ENCODE assay signal across 8 cellular contexts in genomic region chr19:16496613-16496983, GRCh38. TPM values are rescaled to one million over a fixed set of nuclear protein-coding genes. Genes with fewer than 3 reads are reported as not detected.
A peak's percentile ranks its signal among the peaks of the same experiment; 100 is the strongest.
DNase-seq lines count a peak whose midpoint lies in the region; ATAC-seq and TF ChIP-seq lines count a peak whose summit lies in the region.

No MANE protein-coding gene starts in this region.

- peak overlapping the region; percentile 64 for H3K27ac ChIP-seq in CD8-positive, alpha-beta memory T cell (ENCODE audit: low read depth, low read length)
- H3K27ac ChIP-seq in coronary artery (peak overlapping the region in 1 of 2 donors; percentile 88), aorta (ENCODE audit: low read depth in 1 of 2, low read length in 2 of 2) (peak overlapping the region in 1 of 2 donors; percentile 15)

- peak overlapping the region; percentile 48 for H3K9ac ChIP-seq in mucosa of stomach (ENCODE audit: low read length)

- H3K4me3 ChIP-seq in CD8-positive, alpha-beta memory T cell (ENCODE audit: low read length): peak overlapping the region; percentile 79
- H3K4me3 ChIP-seq in coronary artery: peak overlapping the region; percentile 94
- H3K4me3 ChIP-seq in mucosa of stomach (ENCODE audit: low read length): peak overlapping the region; percentile 53
- peak overlapping the region; percentile 49 to 74 for H3K4me3 ChIP-seq in aorta (ENCODE audit: low read length in 2 of 2)

- peaks cover 13 to 22% (median 20%) of the 10 kb centered on the region in 3 donors for H3K4me1 Mint-ChIP-seq in CD8-positive, alpha-beta memory T cell

- peaks cover 10% of the 10 kb centered on the region for H3K4me1 ChIP-seq in CD8-positive, alpha-beta memory T cell (ENCODE audit: insufficient read depth, low read length)
- H3K4me1 ChIP-seq in mucosa of stomach (ENCODE audit: control insufficient read depth, insufficient read depth, low read length): peaks cover 13% of the 10 kb centered on the region
- no peaks in the 10 kb centered on the region for H3K4me1 ChIP-seq in aorta (ENCODE audit: control insufficient read depth in 1 of 2, insufficient read depth in 2 of 2, low read length in 2 of 2)

- H3K4me3 Mint-ChIP-seq in CD8-positive, alpha-beta memory T cell: peak overlapping the region; percentile 76 to 94 (median 91)

- CTCF ChIA-PET in CD8-positive, alpha-beta memory T cell (lab: Charles Lee): interaction anchor here (0.6 to 1.0 kb wide), 3 partner anchors 54 to 251 kb away, joined by 3 read pairs; no protein-coding TSS in a partner anchor

- no peaks in the 10 kb centered on the region for H3K9me3 Mint-ChIP-seq in CD8-positive, alpha-beta memory T cell

- intact Hi-C loops in aorta (cut with DNase I): no loop called here

- peak; percentile 5 for ATAC-seq in aorta (ENCODE audit: low FRiP score)
- ATAC-seq in GM21737 (IDR thresholded peaks at IDR 0.05; ENCODE audit: unreplicated experiment): no peak

- H3K27me3 ChIP-seq in CD8-positive, alpha-beta memory T cell (ENCODE audit: insufficient read depth, low read length, poor library complexity, severe bottlenecking): no peaks in the 10 kb centered on the region
- H3K27me3 ChIP-seq in mucosa of stomach (ENCODE audit: control insufficient read depth, insufficient read depth, low read length) (no peaks in the 10 kb centered on the region), aorta (ENCODE audit: control insufficient read depth in 1 of 2, insufficient read depth in 2 of 2, low read length in 1 of 2) (no peaks in the 10 kb centered on the region)

- H3K27me3 Mint-ChIP-seq in CD8-positive, alpha-beta memory T cell: no peaks in the 10 kb centered on the region

- peak overlapping the region; percentile 28 to 96 (median 93) for H3K27ac Mint-ChIP-seq in CD8-positive, alpha-beta memory T cell

- 12 to 15% methylated on average over 16 of the region's 16 CpGs for WGBS in aorta, 2 donors

- POLR2A ChIA-PET in CD8-positive, alpha-beta memory T cell (lab: Charles Lee): interaction anchor here (0.6 to 1.2 kb wide), 2 partner anchors 88 to 1108 kb away, joined by 3 to 4 read pairs; no protein-coding TSS in a partner anchor

- peaks cover 4 to 6% (median 4%) of the 10 kb centered on the region in 3 donors for H3K36me3 Mint-ChIP-seq in CD8-positive, alpha-beta memory T cell

- no peaks in the 10 kb centered on the region for H3K36me3 ChIP-seq in CD8-positive, alpha-beta memory T cell (ENCODE audit: insufficient read depth, low read length)
- no peaks in the 10 kb centered on the region for H3K36me3 ChIP-seq in mucosa of stomach (ENCODE audit: control insufficient read depth, insufficient read depth, low read length)
- H3K36me3 ChIP-seq in aorta (ENCODE audit: control insufficient read depth in 1 of 2, insufficient read depth in 2 of 2, low read length in 1 of 2): no peaks in the 10 kb centered on the region

- H3K9me3 ChIP-seq in CD8-positive, alpha-beta memory T cell (ENCODE audit: low read length): no peaks in the 10 kb centered on the region
- H3K9me3 ChIP-seq in mucosa of stomach (ENCODE audit: control insufficient read depth, low read length): no peaks in the 10 kb centered on the region
- no peaks in the 10 kb centered on the region for H3K9me3 ChIP-seq in aorta (ENCODE audit: control insufficient read depth, low read length)

- no peak for TF ChIP-seq CTCF in coronary artery (IDR thresholded peaks at IDR 0.05)

- no peak for DNase-seq in CD8-positive, alpha-beta memory T cell
- peak; percentile 48 for DNase-seq in NCI-H226
- DNase-seq in coronary artery (ENCODE audit: low spot score): no peak
- peak in 1 of 2 donors; percentile 90 for DNase-seq in aorta
- no peak for DNase-seq in NCI-H1417 treated with DMSO at 0.1 percent for 48 hours (lab: John Stamatoyannopoulos, UW)
- no peak for DNase-seq in NCI-H524 (lab: John Stamatoyannopoulos, UW)

RNA-seq across cellular contexts. Expression of gene C19orf44, which starts 0.4 kb away (rescaled TPM):
- total RNA-seq in CD8-positive, alpha-beta memory T cell: 1 to 10 TPM; 5.1 to 5.4 TPM
- polyA plus RNA-seq in CD8-positive, alpha-beta memory T cell: 1.3 TPM
- total RNA-seq in aorta: 1 to 10 TPM; 3.6 to 6.4 TPM
- 1 to 10 TPM; 1.4 to 8.2 TPM for polyA plus RNA-seq in aorta

RNA-seq across cellular contexts. Expression of gene CALR3, which starts 0.6 kb away (rescaled TPM):
- not detected for total RNA-seq in CD8-positive, alpha-beta memory T cell
- polyA plus RNA-seq in CD8-positive, alpha-beta memory T cell: not detected
- not detected for total RNA-seq in aorta
- polyA plus RNA-seq in aorta: not detected

RNA-seq across cellular contexts. Expression of gene EPS15L1, which starts 24.8 kb away (rescaled TPM):
- total RNA-seq in CD8-positive, alpha-beta memory T cell: 10 to 100 TPM; 31.7 to 34.7 TPM
- polyA plus RNA-seq in CD8-positive, alpha-beta memory T cell: 12.1 TPM
- 10 to 100 TPM; 32.3 to 44.7 TPM for total RNA-seq in aorta
- 10 to 100 TPM in 1 of 2 donors, 1 to 10 TPM in 1; 7.1 to 15.7 TPM for polyA plus RNA-seq in aorta

RNA-seq across cellular contexts. Expression of gene CHERP, which starts 45.6 kb away (rescaled TPM):
- 10 to 100 TPM; 73.1 to 74.2 TPM for total RNA-seq in CD8-positive, alpha-beta memory T cell
- 20.3 TPM for polyA plus RNA-seq in CD8-positive, alpha-beta memory T cell
- 10 to 100 TPM; 32.4 to 36.6 TPM for total RNA-seq in aorta
- polyA plus RNA-seq in aorta: 10 to 100 TPM in 1 of 2 donors, 1 to 10 TPM in 1; 5.5 to 17.4 TPM
